ENCODE assay signal across 12 cellular contexts in the genomic region with DNA sequence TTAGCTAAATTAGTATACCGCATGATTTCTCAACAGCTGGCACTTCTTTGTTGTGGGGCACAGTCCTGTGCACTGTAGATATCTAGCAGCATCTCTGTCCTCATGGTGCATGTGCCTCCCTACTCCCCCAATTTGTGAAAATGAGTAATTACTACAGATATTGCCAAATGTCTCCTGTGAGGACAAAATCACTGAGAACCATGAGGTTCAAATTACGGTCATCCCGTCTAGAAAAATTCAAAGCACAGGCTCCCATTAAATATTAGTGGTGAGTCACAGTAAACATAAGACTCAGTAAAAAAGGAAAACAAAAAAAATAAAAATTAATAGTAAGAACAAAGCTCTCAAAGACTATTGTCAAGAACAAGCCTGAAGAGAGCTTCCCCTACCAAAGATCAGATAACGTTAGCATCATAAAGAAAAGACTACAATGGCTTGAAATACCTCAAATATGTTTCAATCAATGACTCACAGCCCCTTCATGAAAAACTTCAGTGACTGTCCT. TPM values are rescaled to one million over a fixed set of nuclear protein-coding genes. Genes with fewer than 3 reads are reported as not detected.
DNase-seq lines count a peak whose midpoint lies in the region; ATAC-seq and TF ChIP-seq lines count a peak whose summit lies in the region.
"Had no signal": no experiment of that assay in that cellular context is flagged by ENCODE, and none has a peak within 500 bp of the region (broad histone marks: within the 10 kb centered on the region; RNA-seq: fewer than 3 reads in every experiment).

No MANE protein-coding gene starts in this region.

- H3K9ac ChIP-seq in adipocyte (ENCODE audit: low read length): no peak overlapping the region

- H3K4me1 ChIP-seq in adipocyte (ENCODE audit: control insufficient read depth, insufficient read depth, low read length) (peaks cover 19% of the 10 kb centered on the region), right lobe of liver (peaks cover 0 to 15% (median 1%) of the 10 kb centered on the region in 4 donors)

- peak; percentile 47 for DNase-seq in AG08395 (ENCODE audit: low spot score)
- peak; percentile 41 for DNase-seq in HS-5 (ENCODE audit: low read depth)
- DNase-seq in adipocyte (ENCODE audit: low read depth): peak; percentile 75
- no peak for DNase-seq in right lobe of liver
- no peak for DNase-seq in activated CD8-positive, alpha-beta memory T cell treated with anti-CD3 and anti-CD28 coated beads for 24 hours
- DNase-seq in SHP77 treated with DMSO at 0.1 percent for 48 hours (lab: John Stamatoyannopoulos, UW): no peak
- no peak for DNase-seq in dedifferentiated amniotic fluid mesenchymal stem cell (ENCODE audit: extremely low spot score)
- DNase-seq: left ventricle myocardium superior; NCI-H510A; stimulated activated CD4-positive, alpha-beta T cell treated with anti-CD3 and anti-CD28 coated beads, Interleukin-1b, Interleukin-23, amount 100 ng/mL, for 48 hours had no signal

- H3K4me3 ChIP-seq in adipocyte (ENCODE audit: low read length) (no peak overlapping the region), right lobe of liver (no peak overlapping the region)

- no peaks in the 10 kb centered on the region for H3K27me3 ChIP-seq in adipocyte (replicated peaks; ENCODE audit: control insufficient read depth, insufficient read depth, low read length)
- H3K27me3 ChIP-seq in right lobe of liver: no peaks in the 10 kb centered on the region

- TF ChIP-seq POLR2A in right lobe of liver (IDR thresholded peaks at IDR 0.05): no peak

- 50% methylated on average over 4 of the region's 4 CpGs for WGBS in right lobe of liver (ENCODE audit: insufficient coverage, low coverage, low lambda C conversion rate, missing lambda C conversion rate)

- H3K36me3 ChIP-seq in adipocyte (ENCODE audit: control insufficient read depth, insufficient read depth, low read length, severe bottlenecking) (peaks cover 9% of the 10 kb centered on the region), right lobe of liver (peaks cover 0 to 3% (median 0%) of the 10 kb centered on the region in 4 donors)

- H3K9me3 ChIP-seq in adipocyte (ENCODE audit: control insufficient read depth, low read length) (no peaks in the 10 kb centered on the region), right lobe of liver (no peaks in the 10 kb centered on the region)

- no peak for TF ChIP-seq CTCF in right lobe of liver (IDR thresholded peaks at IDR 0.05)

- ATAC-seq in right lobe of liver: peak in 3 of 4 donors; percentile 50 to 68 (median 59)
- no peak for ATAC-seq in HG02885 (IDR thresholded peaks at IDR 0.05; ENCODE audit: poor library complexity, unreplicated experiment)
- ATAC-seq: left ventricle myocardium superior had no signal

- H3K27ac ChIP-seq in right lobe of liver: no peak overlapping the region

- intact Hi-C loops in right lobe of liver (cut with DNase I): no loop called here

RNA-seq across cellular contexts. Expression of a gene that starts 57.8 kb away (rescaled TPM):
- total RNA-seq in right lobe of liver: not detected
- total RNA-seq: left ventricle myocardium superior, urinary bladder had no signal

Comparison
In these comparisons a context has a peak if more than half of its experiments do, and no peak if none do; other contexts are left out.
1. DNase-seq: peak in AG08395 (single experiment), HS-5 (single experiment) and adipocyte (single experiment); none in right lobe of liver (0 of 3), activated CD8-positive, alpha-beta memory T cell treated with anti-CD3 and anti-CD28 coated beads for 24 hours (single experiment), SHP77 treated with DMSO at 0.1 percent for 48 hours (single experiment) and dedifferentiated amniotic fluid mesenchymal stem cell (single experiment).